In the genomic region with DNA sequence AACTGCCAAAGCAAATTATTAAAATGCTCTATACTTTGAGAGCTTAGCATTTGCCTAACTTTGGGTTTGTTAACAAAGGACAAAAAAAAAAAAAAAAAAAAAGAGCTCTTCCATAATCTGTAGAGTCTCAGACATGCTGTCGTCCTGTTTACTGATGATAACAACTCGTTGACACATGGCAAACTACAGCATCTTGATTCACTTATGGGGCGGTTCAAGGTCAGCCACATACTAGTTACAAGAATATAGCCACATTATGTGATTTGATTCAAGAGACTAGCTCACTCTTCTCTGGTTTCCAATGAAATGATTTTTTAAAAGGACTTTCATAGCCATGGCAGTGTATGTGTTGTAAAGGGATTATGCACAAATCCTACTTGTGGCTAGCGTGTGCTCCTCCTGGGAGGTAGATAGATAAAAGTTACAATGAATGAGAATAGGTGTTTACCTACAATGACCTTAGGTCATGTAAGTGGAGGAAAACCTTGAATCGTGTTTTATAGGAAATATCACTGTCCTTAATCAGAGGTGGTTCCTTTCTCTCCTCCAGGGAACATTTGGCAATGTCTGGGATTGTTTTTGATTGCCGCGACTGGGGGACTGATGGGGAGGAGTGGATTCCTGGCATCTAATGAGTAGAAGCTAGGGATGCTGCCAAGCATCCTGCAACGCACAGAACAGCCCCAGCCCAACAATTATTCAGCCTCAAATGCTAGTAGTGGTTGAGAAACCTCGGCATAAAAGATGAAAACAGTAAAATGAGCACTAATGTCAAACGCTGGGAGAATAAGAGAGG, we compare ENCODE assay signal across 23 cellular contexts.
DNase-seq lines count a peak whose midpoint lies in the region; ATAC-seq and TF ChIP-seq lines count a peak whose summit lies in the region.
"Had no signal": no experiment of that assay in that cellular context is flagged by ENCODE, and none has a peak within 500 bp of the region (broad histone marks: within the 10 kb centered on the region; RNA-seq: fewer than 3 reads in every experiment).

No MANE protein-coding gene starts in this region.

- H3K9me3 Mint-ChIP-seq in naive thymus-derived CD8-positive, alpha-beta T cell: peaks cover 0 to 6% (median 0%) of the 10 kb centered on the region in 9 donors
- H3K9me3 Mint-ChIP-seq: CD4-positive, alpha-beta T cell; dendritic cell treated with granulocyte-macrophage colony-stimulating factor and Interleukin-4, amounts not matched to agents 40 ng/mL and 50 ng/mL, for 4 days had no signal

- peak overlapping the region; percentile 25; the same call in 1 of the 2 replicates for H3K27ac ChIP-seq in RWPE1
- H3K27ac ChIP-seq: SJSA1, spleen, uterus had no signal

- peak; percentile 17 for DNase-seq in AG10803 (ENCODE audit: low read depth)
- peak; percentile 82 for DNase-seq in M059J (ENCODE audit: low read depth)
- no peak for DNase-seq in RWPE1 (ENCODE audit: low spot score)
- peak; percentile 28 for DNase-seq in fibroblast of mammary gland (ENCODE audit: low read depth)
- DNase-seq in activated CD4-positive, alpha-beta T cell treated with anti-CD3 and anti-CD28 coated beads for 48 hours: no peak
- DNase-seq in DMS114 treated with DMSO at 0.1 percent for 48 hours (lab: John Stamatoyannopoulos, UW; ENCODE audit: unreplicated experiment): no peak
- no peak for DNase-seq in naive thymus-derived CD8-positive, alpha-beta T cell
- DNase-seq: activated CD4-positive, alpha-beta T cell treated with anti-CD3 and anti-CD28 coated beads for 36 hours; activated naive CD8-positive, alpha-beta T cell treated with anti-CD3 and anti-CD28 coated beads, Interleukin-2, amount 10 ng/mL, durations not matched to agents 7 days and 5 days; CD4-positive, alpha-beta T cell; DMS53; Karpas-422; NCI-H1105; NCI-H526; nucleus accumbens; retina; spleen; T-helper 9 cell; uterus had no signal

- H3K36me3 Mint-ChIP-seq in naive thymus-derived CD8-positive, alpha-beta T cell: no peaks in the 10 kb centered on the region
- H3K36me3 Mint-ChIP-seq: activated naive CD8-positive, alpha-beta T cell treated with anti-CD3 and anti-CD28 coated beads, Interleukin-2, amount 10 ng/mL, durations not matched to agents 7 days and 5 days had no signal

- no peak for ATAC-seq in GM18511 (IDR thresholded peaks at IDR 0.05; ENCODE audit: unreplicated experiment)
- no peak for ATAC-seq in naive thymus-derived CD8-positive, alpha-beta T cell
- ATAC-seq: activated CD4-positive, alpha-beta T cell treated with anti-CD3 and anti-CD28 coated beads for 36 hours had no signal

- no peak overlapping the region for H3K4me3 ChIP-seq in AG10803 (ENCODE audit: low read length)
- no peak overlapping the region for H3K4me3 ChIP-seq in fibroblast of mammary gland (ENCODE audit: control insufficient read depth, low read depth, low read length)
- H3K4me3 ChIP-seq: SJSA1, spleen, uterus had no signal

- H3K27me3 Mint-ChIP-seq in naive thymus-derived CD8-positive, alpha-beta T cell: no peaks in the 10 kb centered on the region
- H3K27me3 Mint-ChIP-seq: activated naive CD8-positive, alpha-beta T cell treated with anti-CD3 and anti-CD28 coated beads, Interleukin-2, amount 10 ng/mL, durations not matched to agents 7 days and 5 days had no signal

- TF ChIP-seq CTCF in AG10803 (conservative IDR thresholded peaks at IDR 0.05; ENCODE audit: low read length): no peak
- TF ChIP-seq CTCF in RWPE1 (conservative IDR thresholded peaks at IDR 0.05; ENCODE audit: low read depth): no peak
- TF ChIP-seq CTCF in fibroblast of mammary gland (conservative IDR thresholded peaks at IDR 0.05; ENCODE audit: control insufficient read depth, insufficient read depth, low read depth, low read length): no peak

- POLR2A ChIA-PET in RWPE1 (lab: Yijun Ruan, JAX; ENCODE audit: low non-redundant PET): no interaction called here
- POLR2A ChIA-PET in naive thymus-derived CD8-positive, alpha-beta T cell (lab: Charles Lee): no interaction called here

- H3K4me1 Mint-ChIP-seq in naive thymus-derived CD8-positive, alpha-beta T cell: no peaks in the 10 kb centered on the region
- H3K4me1 Mint-ChIP-seq: activated CD4-positive, alpha-beta T cell treated with anti-CD3 and anti-CD28 coated beads for 36 hours; activated naive CD8-positive, alpha-beta T cell treated with anti-CD3 and anti-CD28 coated beads, Interleukin-2, amount 10 ng/mL, durations not matched to agents 7 days and 5 days had no signal

- H3K4me3 Mint-ChIP-seq in naive thymus-derived CD8-positive, alpha-beta T cell: no peak overlapping the region
- H3K4me3 Mint-ChIP-seq: activated CD4-positive, alpha-beta T cell treated with anti-CD3 and anti-CD28 coated beads for 36 hours; activated naive CD8-positive, alpha-beta T cell treated with anti-CD3 and anti-CD28 coated beads, Interleukin-2, amount 10 ng/mL, durations not matched to agents 7 days and 5 days; CD4-positive, alpha-beta T cell; dendritic cell treated with granulocyte-macrophage colony-stimulating factor and Interleukin-4, amounts not matched to agents 40 ng/mL and 50 ng/mL, for 4 days had no signal

- CTCF ChIA-PET in RWPE1 (lab: Yijun Ruan, JAX): interaction anchor here (0.7 kb wide), 1 partner anchor 962 kb away, joined by 3 read pairs; no protein-coding TSS in a partner anchor

- no peak overlapping the region for H3K27ac Mint-ChIP-seq in naive thymus-derived CD8-positive, alpha-beta T cell
- H3K27ac Mint-ChIP-seq: activated CD4-positive, alpha-beta T cell treated with anti-CD3 and anti-CD28 coated beads for 36 hours; activated naive CD8-positive, alpha-beta T cell treated with anti-CD3 and anti-CD28 coated beads, Interleukin-2, amount 10 ng/mL, durations not matched to agents 7 days and 5 days; activated T-helper 2 cell treated with anti-CD3 and anti-CD28 coated beads, Interferon-gamma antibody, Interleukin-2, Interleukin-4, amounts not matched to agents 10 μg/mL and 5 μg/mL and 100 μg/mL, durations not matched to agents 14 hours and 24 hours and 36 hours; CD4-positive, alpha-beta T cell; dendritic cell treated with granulocyte-macrophage colony-stimulating factor and Interleukin-4, amounts not matched to agents 40 ng/mL and 50 ng/mL, for 4 days had no signal

Comparison
In these comparisons a context has a peak if more than half of its experiments do, and no peak if none do; other contexts are left out.
1. DNase-seq: peak in AG10803 (single experiment), M059J (single experiment) and fibroblast of mammary gland (single experiment); none in RWPE1 (single experiment), activated CD4-positive, alpha-beta T cell treated with anti-CD3 and anti-CD28 coated beads for 48 hours (single experiment), DMS114 treated with DMSO at 0.1 percent for 48 hours (single experiment) and naive thymus-derived CD8-positive, alpha-beta T cell (0 of 10).